ENCODE assay signal across 13 cellular contexts in genomic region chr15:61530769-61531168, GRCh38.
DNase-seq lines count a peak whose midpoint lies in the region; ATAC-seq, FAIRE-seq and TF ChIP-seq lines count a peak whose summit lies in the region.
"Had no signal": no experiment of that assay in that cellular context is flagged by ENCODE, and none has a peak within 500 bp of the region (broad histone marks: within the 10 kb centered on the region; RNA-seq: fewer than 3 reads in every experiment).

No MANE protein-coding gene starts in this region.

- intact Hi-C loops in K562 (cut with micrococcal nuclease) (loop anchor here (10.0 kb wide), 1 partner anchor 304 kb away; no protein-coding TSS in a partner anchor), upper lobe of right lung (cut with DNase I) (no loop called here)

- WGBS in K562 (ENCODE audit: insufficient coverage, low coverage, missing lambda C conversion rate): 0% methylated on average over 1 of the region's 2 CpGs

- ATAC-seq in K562: no peak
- no peak for ATAC-seq in upper lobe of right lung
- ATAC-seq in GM18868 (IDR thresholded peaks at IDR 0.05; ENCODE audit: unreplicated experiment): no peak
- ATAC-seq: T-cell had no signal

- POLR2A ChIA-PET in K562 (lab: Yijun Ruan, JAX): interaction anchor here (0.7 kb wide), 1 partner anchor 217 kb away, joined by 3 read pairs; no protein-coding TSS in a partner anchor

- DNase-seq in EL (peak; percentile 2), NCI-H226 (peak; percentile 22), K562 (ENCODE audit: extremely low read depth in 1 of 4, low spot score in 3 of 4) (peak in 3 of 4 experiments; percentile 2 to 15 (median 14)), left kidney (ENCODE audit: low read depth, low spot score) (peak; percentile 9), upper lobe of right lung (no peak), Karpas-422 (no peak), GM19239 (ENCODE audit: insufficient read length, low spot score) (no peak)
- DNase-seq: activated CD4-positive, alpha-beta T cell treated with anti-CD3 and anti-CD28 coated beads, Interleukin-2, amount 10 ng/mL, durations not matched to agents 7 days and 5 days; aorta; NCI-H187 treated with DMSO at 0.1 percent for 48 hours; T-cell had no signal

- no TSS peak for BruUV-seq in K562 (replicated peaks; lab: Mats Ljungman, UMichigan)

- H3K27ac ChIP-seq in K562 (ENCODE audit: extremely low read depth, low read depth, low read length) (no peak overlapping the region), upper lobe of right lung (no peak overlapping the region), Karpas-422 (ENCODE audit: low read length) (no peak overlapping the region)
- H3K27ac ChIP-seq: KMS-11 had no signal

- no peak overlapping the region for H2AFZ ChIP-seq in K562 (ENCODE audit: low read depth, low read length)
- H2AFZ ChIP-seq in Karpas-422 (ENCODE audit: low read length): no peak overlapping the region

- no peak for TF ChIP-seq RAD21 in K562 (CRISPR knock-in tag; conservative IDR thresholded peaks at IDR 0.05 in 1 of 2, IDR thresholded peaks at IDR 0.05 in 1 of 2)

- no peak overlapping the region for H3K9ac ChIP-seq in K562 (ENCODE audit: insufficient read depth in 1 of 2, low read depth in 2 of 2, low read length in 2 of 2)
- no peak overlapping the region for H3K9ac ChIP-seq in Karpas-422 (ENCODE audit: low read length)
- H3K9ac ChIP-seq: KMS-11 had no signal

- H3K36me3 ChIP-seq in K562 (ENCODE audit: control insufficient read depth, insufficient read depth, low read length): no peaks in the 10 kb centered on the region
- H3K36me3 ChIP-seq in upper lobe of right lung: no peaks in the 10 kb centered on the region
- H3K36me3 ChIP-seq in Karpas-422 (ENCODE audit: insufficient read depth, low read length): no peaks in the 10 kb centered on the region

- FAIRE-seq in K562 (lab: Jason Lieb, UNC) (no peak), GM19239 (lab: Jason Lieb, UNC) (no peak)

- H3K4me2 ChIP-seq in K562 (ENCODE audit: insufficient read depth, low read length): no peak overlapping the region
- no peak overlapping the region for H3K4me2 ChIP-seq in Karpas-422 (ENCODE audit: low read depth, low read length, poor library complexity, severe bottlenecking)
- H3K4me2 ChIP-seq: KMS-11 had no signal

- H3K27me3 ChIP-seq in K562 (ENCODE audit: control insufficient read depth in 2 of 2, insufficient read depth in 2 of 2, low read length in 2 of 2) (peaks cover 0 to 11% of the 10 kb centered on the region in 2 experiments; a peak in 3 of 5 replicates), upper lobe of right lung (no peaks in the 10 kb centered on the region), Karpas-422 (ENCODE audit: low read length) (no peaks in the 10 kb centered on the region)

- H3K4me1 ChIP-seq in K562 (replicated peaks in 1 of 2; ENCODE audit: control insufficient read depth in 2 of 2, insufficient read depth in 2 of 2, low read length in 2 of 2): no peaks in the 10 kb centered on the region
- H3K4me1 ChIP-seq in upper lobe of right lung: no peaks in the 10 kb centered on the region
- no peaks in the 10 kb centered on the region for H3K4me1 ChIP-seq in Karpas-422 (ENCODE audit: low read length)

- in situ Hi-C loops in K562 (cut with MboI): no loop called here

- TF ChIP-seq EP300 in K562 (IDR thresholded peaks at IDR 0.05; ENCODE audit: low read length): no peak

- H3K79me2 ChIP-seq in K562 (ENCODE audit: control insufficient read depth, insufficient read depth, low read length) (no peaks in the 10 kb centered on the region), Karpas-422 (ENCODE audit: low read length) (no peaks in the 10 kb centered on the region)

- CTCF ChIA-PET in K562 (lab: Yijun Ruan, JAX; ENCODE audit: low intra/inter-chr PET ratio): no interaction called here

- H3K9me3 ChIP-seq in K562 (replicated peaks; ENCODE audit: control insufficient read depth, insufficient read depth, low read depth, low read length) (no peaks in the 10 kb centered on the region), upper lobe of right lung (no peaks in the 10 kb centered on the region), Karpas-422 (ENCODE audit: low read length) (no peaks in the 10 kb centered on the region)

- no peaks in the 10 kb centered on the region for H4K20me1 ChIP-seq in K562 (replicated peaks; ENCODE audit: control insufficient read depth, insufficient read depth, low read length)
- H4K20me1 ChIP-seq in Karpas-422 (ENCODE audit: insufficient read depth, low read depth, low read length): no peaks in the 10 kb centered on the region

- peak in 2 of 3 experiments; percentile 5 to 20; a peak in 1 of 6 replicates for TF ChIP-seq CTCF in K562 (IDR thresholded peaks at IDR 0.05 in 2 of 3, conservative IDR thresholded peaks at IDR 0.05 in 1 of 3; ENCODE audit: insufficient read depth in 2 of 3, low read depth in 1 of 3, low read length in 3 of 3)
- no peak for TF ChIP-seq CTCF in upper lobe of right lung (IDR thresholded peaks at IDR 0.05)

- H3K9me2 ChIP-seq in Karpas-422 (replicated peaks; ENCODE audit: insufficient read depth, low read length): no peaks in the 10 kb centered on the region

- TF ChIP-seq POLR2A in K562 (conservative IDR thresholded peaks at IDR 0.05): no peak

- H3K9me1 ChIP-seq in K562 (ENCODE audit: control insufficient read depth, insufficient read depth, low read length): no peaks in the 10 kb centered on the region

- H3K4me3 ChIP-seq in K562: no peak overlapping the region
- no peak overlapping the region for H3K4me3 ChIP-seq in upper lobe of right lung
- no peak overlapping the region for H3K4me3 ChIP-seq in Karpas-422 (ENCODE audit: low read length)

TF ChIP-seq in K562, 482 proteins besides CTCF, POLR2A, EP300 and RAD21 (continues in another document):
- TF ChIP-seq FOXO4 (CRISPR knock-in tag; IDR thresholded peaks at IDR 0.05) (no peak), POLR2H (tag; IDR thresholded peaks at IDR 0.05; ENCODE audit: low read depth) (no peak), CBFA2T3 (IDR thresholded peaks at IDR 0.05) (no peak), GTF2A2 (tag; IDR thresholded peaks at IDR 0.05) (no peak), HLTF (IDR thresholded peaks at IDR 0.05) (no peak), MITF (IDR thresholded peaks at IDR 0.05) (no peak), RHOXF2B (CRISPR knock-in tag; conservative IDR thresholded peaks at IDR 0.05) (no peak), GATAD2A (IDR thresholded peaks at IDR 0.05) (no peak), PKNOX1 (IDR thresholded peaks at IDR 0.05) (no peak), CHD4 (IDR thresholded peaks at IDR 0.05; ENCODE audit: insufficient read depth, insufficient replicate concordance, low read depth, low read length, poor library complexity, severe bottlenecking) (no peak)

Comparison
In these comparisons a context has a peak if more than half of its experiments do, and no peak if none do; other contexts are left out.
1. DNase-seq: peak in EL (single experiment), NCI-H226 (single experiment), K562 (3 of 4) and left kidney (single experiment); none in upper lobe of right lung (single experiment), Karpas-422 (single experiment) and GM19239 (single experiment).